In the genomic region with DNA sequence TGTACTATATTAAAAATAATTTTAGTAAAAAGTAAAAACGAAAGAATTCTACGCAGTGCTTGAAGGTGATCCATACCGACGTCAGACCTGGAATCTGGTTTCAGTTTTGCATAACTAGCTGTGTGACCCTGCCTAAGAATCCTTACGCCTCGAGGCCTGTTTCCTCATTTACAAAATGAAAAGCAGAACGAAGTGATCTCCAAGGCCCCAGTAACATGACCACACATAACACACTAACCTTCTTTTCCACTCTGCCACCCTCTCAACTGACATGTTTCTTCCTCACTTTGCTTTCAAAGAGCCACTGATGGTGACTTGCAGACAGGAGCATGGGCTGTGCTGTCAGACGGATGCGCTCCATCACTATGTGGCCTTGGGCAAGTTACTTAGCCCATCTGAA, we compare ENCODE assay signal across 11 cellular contexts. TPM values are rescaled to one million over a fixed set of nuclear protein-coding genes. Genes with fewer than 3 reads are reported as not detected.
DNase-seq lines count a peak whose midpoint lies in the region; ATAC-seq, FAIRE-seq and TF ChIP-seq lines count a peak whose summit lies in the region.
"Had no signal": no experiment of that assay in that cellular context is flagged by ENCODE, and none has a peak within 500 bp of the region (broad histone marks: within the 10 kb centered on the region; RNA-seq: fewer than 3 reads in every experiment).

No MANE protein-coding gene starts in this region.

- no peak overlapping the region for H2AFZ ChIP-seq in OCI-LY3 (ENCODE audit: low read depth, low read length)

- 0 out of 2 replicates have a peak overlapping the region, but pooled peaks have one; percentile 10 for H3K4me2 ChIP-seq in OCI-LY3 (ENCODE audit: low read length)

- H3K27me3 ChIP-seq in OCI-LY3 (ENCODE audit: low read depth, low read length) (no peaks in the 10 kb centered on the region), esophagus squamous epithelium (no peaks in the 10 kb centered on the region)
- H3K27me3 ChIP-seq: Peyer's patch had no signal

- intact Hi-C loops in esophagus squamous epithelium (cut with DNase I), result no loop called here

- H3K9me3 ChIP-seq in OCI-LY3 (ENCODE audit: insufficient read depth, low read length), result no peaks in the 10 kb centered on the region
- no peaks in the 10 kb centered on the region for H3K9me3 ChIP-seq in esophagus squamous epithelium
- H3K9me3 ChIP-seq: Peyer's patch had no signal

- no peaks in the 10 kb centered on the region for H3K27me3 Mint-ChIP-seq in activated T-cell treated with anti-CD3 and anti-CD28 coated beads, Interleukin-2, amount 50 U/mL, for 24 hours
- H3K27me3 Mint-ChIP-seq in activated T-cell treated with anti-CD3 and anti-CD28 coated beads, Interleukin-2, amount 50 U/mL, for 4 hours (ENCODE audit: low read depth), result no peaks in the 10 kb centered on the region
- no peaks in the 10 kb centered on the region for H3K27me3 Mint-ChIP-seq in stimulated activated naive B cell treated with anti-CD40 and anti-IgM and Interleukin-4, amounts not matched to agents 10 μg/mL and 1 μg/mL and 100 μg/mL, for 72 hours

- TF ChIP-seq CTCF in OCI-LY3 (IDR thresholded peaks at IDR 0.05; ENCODE audit: low read depth, low read length), result no peak
- no peak for TF ChIP-seq CTCF in esophagus squamous epithelium (IDR thresholded peaks at IDR 0.05)
- TF ChIP-seq CTCF in GM10266 (IDR thresholded peaks at IDR 0.05; ENCODE audit: control insufficient read depth, insufficient read depth, low read depth, missing control alignments), result no peak

- no peak overlapping the region for H3K4me3 ChIP-seq in OCI-LY3 (ENCODE audit: low read length)
- H3K4me3 ChIP-seq in esophagus squamous epithelium, result no peak overlapping the region
- H3K4me3 ChIP-seq: Peyer's patch had no signal

- WGBS in esophagus squamous epithelium, 2 donors, result 34 to 36% methylated on average over 9 of the region's 9 CpGs

- peak overlapping the region; percentile 3 for H3K4me3 Mint-ChIP-seq in activated T-cell treated with anti-CD3 and anti-CD28 coated beads, Interleukin-2, amount 50 U/mL, for 24 hours
- no peak overlapping the region for H3K4me3 Mint-ChIP-seq in activated T-cell treated with anti-CD3 and anti-CD28 coated beads, Interleukin-2, amount 50 U/mL, for 4 hours
- H3K4me3 Mint-ChIP-seq in stimulated activated naive B cell treated with anti-CD40 and anti-IgM and Interleukin-4, amounts not matched to agents 10 μg/mL and 1 μg/mL and 100 μg/mL, for 72 hours, result peak overlapping the region in 1 of 2 donors; percentile 2

- H3K27ac Mint-ChIP-seq in activated T-cell treated with anti-CD3 and anti-CD28 coated beads, Interleukin-2, amount 50 U/mL, for 24 hours, result peak overlapping the region; percentile 26
- peak overlapping the region; percentile 68 for H3K27ac Mint-ChIP-seq in stimulated activated naive B cell treated with anti-CD40 and anti-IgM and Interleukin-4, amounts not matched to agents 10 μg/mL and 1 μg/mL and 100 μg/mL, for 72 hours

- FAIRE-seq in HTR-8/SVneo (lab: Jason Lieb, UNC), result no peak

- H3K79me2 ChIP-seq in OCI-LY3 (ENCODE audit: low read length), result peaks cover 85% of the 10 kb centered on the region

- H4K20me1 ChIP-seq in OCI-LY3 (ENCODE audit: insufficient read depth, low read length), result peaks cover 55% of the 10 kb centered on the region

- H3K27ac ChIP-seq in OCI-LY3 (ENCODE audit: low read length) (peak overlapping the region; percentile 4; the same call in 1 of the 2 replicates), esophagus squamous epithelium (peak overlapping the region; percentile 21 to 74 (median 41))

- peaks cover 61% of the 10 kb centered on the region for H3K4me1 Mint-ChIP-seq in activated T-cell treated with anti-CD3 and anti-CD28 coated beads, Interleukin-2, amount 50 U/mL, for 24 hours (ENCODE audit: low read depth)
- peaks cover 58% of the 10 kb centered on the region for H3K4me1 Mint-ChIP-seq in activated T-cell treated with anti-CD3 and anti-CD28 coated beads, Interleukin-2, amount 50 U/mL, for 4 hours (ENCODE audit: low read depth)
- H3K4me1 Mint-ChIP-seq in stimulated activated naive B cell treated with anti-CD40 and anti-IgM and Interleukin-4, amounts not matched to agents 10 μg/mL and 1 μg/mL and 100 μg/mL, for 72 hours, result peaks cover 42 to 65% of the 10 kb centered on the region in 2 donors

- TF ChIP-seq POLR2A in esophagus squamous epithelium (IDR thresholded peaks at IDR 0.05), result no peak

- H3K4me1 ChIP-seq in OCI-LY3 (ENCODE audit: low read length), result peaks cover 36% of the 10 kb centered on the region
- peaks cover 13 to 51% (median 24%) of the 10 kb centered on the region in 3 donors for H3K4me1 ChIP-seq in esophagus squamous epithelium

- ATAC-seq in activated T-cell treated with anti-CD3 and anti-CD28 coated beads, Interleukin-2, amount 50 U/mL, for 4 hours, result no peak
- ATAC-seq in stimulated activated naive B cell treated with anti-CD40 and anti-IgM and Interleukin-4, amounts not matched to agents 10 μg/mL and 1 μg/mL and 100 μg/mL, for 72 hours (replicated peaks), result peak; percentile 48 to 49
- ATAC-seq in left lobe of liver, result no peak

- H3K9ac ChIP-seq in OCI-LY3 (ENCODE audit: low read length), result no peak overlapping the region

- H3K36me3 ChIP-seq in OCI-LY3 (replicated peaks; ENCODE audit: low read depth, low read length) (peaks cover 36% of the 10 kb centered on the region), esophagus squamous epithelium (peaks cover 0 to 40% (median 6%) of the 10 kb centered on the region in 3 donors)

- no peak for DNase-seq in activated T-cell treated with anti-CD3 and anti-CD28 coated beads, Interleukin-2, amount 50 U/mL, for 24 hours
- no peak for DNase-seq in activated T-cell treated with anti-CD3 and anti-CD28 coated beads, Interleukin-2, amount 50 U/mL, for 4 hours
- no peak for DNase-seq in esophagus squamous epithelium (lab: John Stamatoyannopoulos, UW)
- DNase-seq in stimulated activated naive B cell treated with anti-CD40 and anti-IgM and Interleukin-4, amounts not matched to agents 10 μg/mL and 1 μg/mL and 100 μg/mL, for 72 hours, result peak; percentile 20
- DNase-seq in HTR-8/SVneo (ENCODE audit: insufficient read length, low spot score), result no peak
- DNase-seq in GM10266 (ENCODE audit: extremely low spot score), result no peak
- no peak for DNase-seq in left lobe of liver (ENCODE audit: low spot score)
- DNase-seq: activated T-cell treated with anti-CD3 and anti-CD28 coated beads, Interleukin-2, amount 50 U/mL, for 1 hour; effector memory CD4-positive, alpha-beta T cell had no signal

- H3K9me3 Mint-ChIP-seq in activated T-cell treated with anti-CD3 and anti-CD28 coated beads, Interleukin-2, amount 50 U/mL, for 24 hours, result no peaks in the 10 kb centered on the region
- no peaks in the 10 kb centered on the region for H3K9me3 Mint-ChIP-seq in activated T-cell treated with anti-CD3 and anti-CD28 coated beads, Interleukin-2, amount 50 U/mL, for 4 hours
- no peaks in the 10 kb centered on the region for H3K9me3 Mint-ChIP-seq in stimulated activated naive B cell treated with anti-CD40 and anti-IgM and Interleukin-4, amounts not matched to agents 10 μg/mL and 1 μg/mL and 100 μg/mL, for 72 hours

- peaks cover 71% of the 10 kb centered on the region for H3K36me3 Mint-ChIP-seq in activated T-cell treated with anti-CD3 and anti-CD28 coated beads, Interleukin-2, amount 50 U/mL, for 24 hours (ENCODE audit: low read depth)
- H3K36me3 Mint-ChIP-seq in activated T-cell treated with anti-CD3 and anti-CD28 coated beads, Interleukin-2, amount 50 U/mL, for 4 hours (ENCODE audit: insufficient read depth), result peaks cover 33% of the 10 kb centered on the region
- H3K36me3 Mint-ChIP-seq in stimulated activated naive B cell treated with anti-CD40 and anti-IgM and Interleukin-4, amounts not matched to agents 10 μg/mL and 1 μg/mL and 100 μg/mL, for 72 hours, result peaks cover 22 to 42% of the 10 kb centered on the region in 2 donors

RNA-seq across cellular contexts. Expression of gene MESD, which starts 4.8 kb away (rescaled TPM):
- 10 to 100 TPM; 22.2 to 24.0 (median 23.3) TPM for total RNA-seq in activated T-cell treated with anti-CD3 and anti-CD28 coated beads, Interleukin-2, amount 50 U/mL, for 4 hours
- total RNA-seq in esophagus squamous epithelium, result 10 to 100 TPM; 13.8 to 25.4 (median 19.1) TPM
- total RNA-seq in left lobe of liver, result 16.6 TPM

RNA-seq across cellular contexts. Expression of gene TLNRD1, which starts 15.9 kb away (rescaled TPM):
- 10 to 100 TPM; 42.6 to 46.5 (median 45.0) TPM for total RNA-seq in activated T-cell treated with anti-CD3 and anti-CD28 coated beads, Interleukin-2, amount 50 U/mL, for 4 hours
- total RNA-seq in esophagus squamous epithelium (10 to 100 TPM; 17.2 to 57.8 (median 22.6) TPM), left lobe of liver (4.2 TPM)

Comparison
In these comparisons a context has a peak if more than half of its experiments do, and no peak if none do; other contexts are left out.
1. ATAC-seq: peak in stimulated activated naive B cell treated with anti-CD40 and anti-IgM and Interleukin-4, amounts not matched to agents 10 μg/mL and 1 μg/mL and 100 μg/mL, for 72 hours (2 of 2); none in activated T-cell treated with anti-CD3 and anti-CD28 coated beads, Interleukin-2, amount 50 U/mL, for 4 hours (0 of 2) and left lobe of liver (single experiment).